1 cellular context compared by ENCODE assay signal in genomic region chr2:36363085-36363484, GRCh38.
TF ChIP-seq lines count a peak whose summit lies in the region.

No MANE protein-coding gene starts in this region.

TF ChIP-seq in HEK293, 187 proteins besides CTCF, POLR2A, EP300 and RAD21:
- TF ChIP-seq SP7 (tag by site-specific recombination; IDR thresholded peaks at IDR 0.05): peak; percentile 92
